In the genomic region with DNA sequence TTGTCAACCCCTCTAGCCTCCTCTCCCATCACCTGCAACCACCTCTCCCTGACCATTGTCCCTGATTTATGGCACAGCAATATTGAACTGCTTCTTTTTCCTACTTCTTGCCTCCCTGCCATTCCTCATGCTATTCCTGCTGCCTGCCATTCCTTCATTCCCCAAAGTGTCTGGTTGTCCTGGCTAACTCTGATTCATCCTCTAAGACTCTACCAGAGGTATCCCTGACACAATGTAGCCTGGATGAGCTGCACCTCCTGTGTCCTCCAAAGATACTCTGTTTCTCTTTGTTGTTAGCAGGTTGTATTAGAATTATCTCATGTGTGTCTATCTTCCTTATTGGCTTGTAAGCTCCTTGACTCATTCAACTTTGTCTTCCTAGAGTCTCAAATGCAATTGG, we compare ENCODE assay signal across 26 cellular contexts. TPM values are rescaled to one million over a fixed set of nuclear protein-coding genes. Genes with fewer than 3 reads are reported as not detected.
"Had no signal": no experiment of that assay in that cellular context is flagged by ENCODE, and none has a peak within 500 bp of the region (broad histone marks: within the 10 kb centered on the region; RNA-seq: fewer than 3 reads in every experiment).

No MANE protein-coding gene starts in this region.

- H3K4me1 ChIP-seq: gastroesophageal sphincter, heart left ventricle, psoas muscle, sigmoid colon, stomach had no signal

- FAIRE-seq: endothelial cell of umbilical vein, islet of Langerhans had no signal

- H3K36me3 ChIP-seq: gastroesophageal sphincter, heart left ventricle, ovary, sigmoid colon, stomach, thyroid gland had no signal

- H3K9me3 Mint-ChIP-seq: type B pancreatic cell had no signal

- ATAC-seq: gastroesophageal sphincter; heart left ventricle; left lobe of liver; naive thymus-derived CD4-positive, alpha-beta T cell; psoas muscle; right cardiac atrium; stimulated activated effector memory CD8-positive, alpha-beta T cell treated with anti-CD3 and anti-CD28 coated beads, Interleukin-12 subunit alpha, Interleukin-12 subunit beta, amount 100 ng/mL, for 72 hours had no signal

- DNase-seq: dermis blood vessel endothelial cell; effector memory CD4-positive, alpha-beta T cell; heart left ventricle; mesenchymal stem cell; naive thymus-derived CD4-positive, alpha-beta T cell; occipital lobe; ovary; posterior cingulate gyrus; psoas muscle; right cardiac atrium; sigmoid colon; stimulated activated CD4-positive, alpha-beta T cell treated with anti-CD3 and anti-CD28 coated beads, Interleukin-2, amount 100 ng/mL, for 24 hours; stimulated activated CD4-positive, alpha-beta T cell treated with anti-CD3 and anti-CD28 coated beads, Interleukin-4, amount 100 ng/mL, for 24 hours; stimulated activated naive CD4-positive, alpha-beta T cell treated with Interleukin-2 at 50 U/mL for 16 hours; stomach; thyroid gland had no signal

- H3K79me2 ChIP-seq: hepatocyte had no signal

- H3K27ac Mint-ChIP-seq: mesothelial cell of epicardium; naive thymus-derived CD4-positive, alpha-beta T cell; stimulated activated effector memory CD8-positive, alpha-beta T cell treated with anti-CD3 and anti-CD28 coated beads, Interleukin-12 subunit alpha, Interleukin-12 subunit beta, amount 100 ng/mL, for 72 hours; type B pancreatic cell had no signal

- H3K4me3 ChIP-seq: coronary artery, gastroesophageal sphincter, heart left ventricle, hepatocyte, lung, ovary, psoas muscle, sigmoid colon, stomach, thyroid gland had no signal

- H3K27ac ChIP-seq: coronary artery, gastroesophageal sphincter, heart left ventricle, hepatocyte, ovary, psoas muscle, sigmoid colon, stomach, thyroid gland had no signal

- H3K4me1 Mint-ChIP-seq: naive thymus-derived CD4-positive, alpha-beta T cell; stimulated activated effector memory CD8-positive, alpha-beta T cell treated with anti-CD3 and anti-CD28 coated beads, Interleukin-12 subunit alpha, Interleukin-12 subunit beta, amount 100 ng/mL, for 72 hours had no signal

- H3K4me2 ChIP-seq: hepatocyte had no signal

- H3K27me3 ChIP-seq: heart left ventricle, hepatocyte, ovary, sigmoid colon, thyroid gland had no signal

- H2AFZ ChIP-seq: hepatocyte had no signal

- H3K4me3 Mint-ChIP-seq: mesothelial cell of epicardium; naive thymus-derived CD4-positive, alpha-beta T cell; stimulated activated effector memory CD8-positive, alpha-beta T cell treated with anti-CD3 and anti-CD28 coated beads, Interleukin-12 subunit alpha, Interleukin-12 subunit beta, amount 100 ng/mL, for 72 hours; type B pancreatic cell had no signal

- H3K9me3 ChIP-seq: ovary, thyroid gland had no signal

- H3K36me3 Mint-ChIP-seq: stimulated activated effector memory CD8-positive, alpha-beta T cell treated with anti-CD3 and anti-CD28 coated beads, Interleukin-12 subunit alpha, Interleukin-12 subunit beta, amount 100 ng/mL, for 72 hours; type B pancreatic cell had no signal

RNA-seq across cellular contexts. Expression of a gene that starts 53.5 kb away (rescaled TPM):
- total RNA-seq: endothelial cell of umbilical vein had no signal
- polyA plus RNA-seq: naive thymus-derived CD4-positive, alpha-beta T cell had no signal
